Comparison of ENCODE assay signal across 1 cellular context in genomic region chr12:122729583-122730214, GRCh38.
TF ChIP-seq lines count a peak whose summit lies in the region.

No MANE protein-coding gene starts in this region.

TF ChIP-seq in H1, 55 proteins besides CTCF, POLR2A, EP300 and RAD21:
- no peak for TF ChIP-seq HDAC2 (IDR thresholded peaks at IDR 0.05; ENCODE audit: borderline replicate concordance in 1 of 2, low read depth in 2 of 2, low read length in 2 of 2)
- no peak for TF ChIP-seq POU5F1 (IDR thresholded peaks at IDR 0.05; ENCODE audit: low read depth, low read length)
- TF ChIP-seq TAF7 (optimal IDR thresholded peaks at IDR 0.05; ENCODE audit: borderline replicate concordance, low read depth, low read length) = no peak
- no peak for TF ChIP-seq RFX5 (IDR thresholded peaks at IDR 0.05; ENCODE audit: borderline replicate concordance, low read depth, low read length)
- TF ChIP-seq GABPA (IDR thresholded peaks at IDR 0.05; ENCODE audit: borderline replicate concordance, insufficient read depth, low read length) = no peak
- no peak for TF ChIP-seq JUN (IDR thresholded peaks at IDR 0.05; ENCODE audit: low read depth, low read length)
- TF ChIP-seq SP4 (IDR thresholded peaks at IDR 0.05; ENCODE audit: low read length) = no peak
TF ChIP-seq in H1: peak in this region for 0.
